ENCODE assay signal across 23 cellular contexts in genomic region chr2:96431319-96431718, GRCh38.
"Had no signal": no experiment of that assay in that cellular context is flagged by ENCODE, and none has a peak within 500 bp of the region (broad histone marks: within the 10 kb centered on the region; RNA-seq: fewer than 3 reads in every experiment).

No MANE protein-coding gene starts in this region.

- H3K9me3 ChIP-seq: lower lobe of right lung, mucosa of descending colon, testis, vagina had no signal

- H3K4me3 ChIP-seq: lower lobe of right lung, mucosa of descending colon, testis, vagina had no signal

- H3K4me1 ChIP-seq: lower lobe of right lung, testis, vagina had no signal

- H3K27me3 ChIP-seq: foreskin keratinocyte, testis, vagina had no signal

- ATAC-seq: activated CD8-positive, alpha-beta T cell treated with anti-CD3 and anti-CD28 coated beads, Interleukin-2, amount 10 ng/mL, durations not matched to agents 7 days and 5 days; activated naive CD8-positive, alpha-beta T cell treated with anti-CD3 and anti-CD28 coated beads, Interleukin-2, amount 50 U/mL, for 24 hours; foreskin keratinocyte; lower lobe of right lung; mucosa of descending colon; sciatic nerve; stimulated activated naive B cell treated with anti-CD40 and anti-IgM and Interleukin-4, amounts not matched to agents 10 μg/mL and 1 μg/mL and 100 μg/mL, for 72 hours had no signal

- H3K27ac ChIP-seq: foreskin keratinocyte, lower lobe of right lung, testis, vagina, WERI-Rb-1 had no signal

- DNase-seq: activated CD4-positive, alpha-beta T cell treated with anti-CD3 and anti-CD28 coated beads, Interleukin-2, amount 10 ng/mL, durations not matched to agents 7 days and 5 days; activated CD4-positive, CD25-positive, alpha-beta regulatory T cell treated with anti-CD3 and anti-CD28 coated beads, Interleukin-2, amount 50 U/mL, for 72 hours; activated CD8-positive, alpha-beta T cell treated with anti-CD3 and anti-CD28 coated beads, Interleukin-2, amount 10 ng/mL, durations not matched to agents 7 days and 5 days; activated gamma-delta T cell; activated naive CD4-positive, alpha-beta T cell treated with anti-CD3 and anti-CD28 coated beads, Interleukin-2, amount 50 U/mL, for 16 hours; activated naive CD8-positive, alpha-beta T cell treated with anti-CD3 and anti-CD28 coated beads, Interleukin-2, amount 50 U/mL, for 24 hours; caudate nucleus; dermis blood vessel endothelial cell; effector CD8-positive, alpha-beta T cell; foreskin keratinocyte; hippocampal formation; lower lobe of right lung; mesendoderm; mucosa of descending colon; nephron progenitor cell; occipital lobe; small intestine; stimulated activated CD8-positive, alpha-beta memory T cell treated with anti-CD3 and anti-CD28 coated beads, Interleukin-4, amount 100 ng/mL, for 48 hours; stimulated activated naive B cell treated with anti-CD40 and anti-IgM and Interleukin-4, amounts not matched to agents 10 μg/mL and 1 μg/mL and 100 μg/mL, for 72 hours; testis; WERI-Rb-1 had no signal

- H3K36me3 ChIP-seq: lower lobe of right lung, vagina, WERI-Rb-1 had no signal
